19 cellular contexts compared by ENCODE assay signal in genomic region chr19:45380107-45380506, GRCh38. TPM values are rescaled to one million over a fixed set of nuclear protein-coding genes. Genes with fewer than 3 reads are reported as not detected.
"Had no signal": no experiment of that assay in that cellular context is flagged by ENCODE, and none has a peak within 500 bp of the region (broad histone marks: within the 10 kb centered on the region; RNA-seq: fewer than 3 reads in every experiment).

No MANE protein-coding gene starts in this region.

- H3K36me3 ChIP-seq: colonic mucosa, ovary, sigmoid colon, upper lobe of right lung had no signal

- H3K27me3 ChIP-seq: ovary had no signal

- ATAC-seq: activated naive CD8-positive, alpha-beta T cell treated with anti-CD3 and anti-CD28 coated beads, Interleukin-2, amount 50 U/mL, for 24 hours; T-cell; upper lobe of right lung had no signal

- DNase-seq: activated CD4-positive, alpha-beta T cell treated with anti-CD3 and anti-CD28 coated beads, Interleukin-2, amount 50 U/mL, for 1 hour; activated naive CD4-positive, alpha-beta T cell treated with Interleukin-2 at 50 U/mL for 16 hours; activated naive CD8-positive, alpha-beta T cell treated with anti-CD3 and anti-CD28 coated beads, Interleukin-2, amount 50 U/mL, for 24 hours; activated T-cell treated with anti-CD3 and anti-CD28 coated beads for 4 hours; colonic mucosa; immature natural killer cell; ovary; sigmoid colon; stimulated activated CD4-positive, alpha-beta T cell treated with anti-CD3 and anti-CD28 coated beads, Interleukin-12 subunit alpha, Interleukin-12 subunit beta, amount 100 ng/mL, for 4 hours; stimulated activated CD4-positive, alpha-beta T cell treated with anti-CD3 and anti-CD28 coated beads, Interleukin-2, amount 100 ng/mL, for 24 hours; stomach; T-cell; T-helper 9 cell; upper lobe of right lung had no signal

- H3K4me3 ChIP-seq: colonic mucosa, esophagus muscularis mucosa, ovary, sigmoid colon, stomach, thoracic aorta, upper lobe of right lung had no signal

- H3K27ac ChIP-seq: colonic mucosa, esophagus muscularis mucosa, ovary, sigmoid colon, stomach, thoracic aorta, upper lobe of right lung had no signal

- H3K9me3 ChIP-seq: colonic mucosa, esophagus muscularis mucosa, ovary, sigmoid colon, stomach, thoracic aorta, upper lobe of right lung had no signal

- H3K4me1 ChIP-seq: colonic mucosa, stomach had no signal

RNA-seq across cellular contexts. Expression of gene KLC3, which starts 39.6 kb away (rescaled TPM):
- total RNA-seq: activated CD8-positive, alpha-beta memory T cell treated with anti-CD3 and anti-CD28 coated beads for 36 hours; cardiac septum; colonic mucosa; esophagus muscularis mucosa; neural crest cell; sigmoid colon; thoracic aorta had no signal
- polyA plus RNA-seq: immature natural killer cell had no signal
